Comparison of ENCODE assay signal across 21 cellular contexts in genomic region chr2:109166811-109167210, GRCh38. TPM values are rescaled to one million over a fixed set of nuclear protein-coding genes. Genes with fewer than 3 reads are reported as not detected.
DNase-seq lines count a peak whose midpoint lies in the region; ATAC-seq and TF ChIP-seq lines count a peak whose summit lies in the region.
"Had no signal": no experiment of that assay in that cellular context is flagged by ENCODE, and none has a peak within 500 bp of the region (broad histone marks: within the 10 kb centered on the region; RNA-seq: fewer than 3 reads in every experiment).

No MANE protein-coding gene starts in this region.

- no peaks in the 10 kb centered on the region for H3K27me3 Mint-ChIP-seq in MCF 10A (ENCODE audit: insufficient read depth, unreplicated experiment)

- H3K4me3 ChIP-seq in breast epithelium, result no peak overlapping the region
- H3K4me3 ChIP-seq: hepatocyte, Peyer's patch, upper lobe of left lung had no signal

- TF ChIP-seq CTCF in MCF 10A (IDR thresholded peaks at IDR 0.05; ENCODE audit: unreplicated experiment) (no peak), breast epithelium (IDR thresholded peaks at IDR 0.05) (no peak)

- DNase-seq in MCF 10A (ENCODE audit: unreplicated experiment) (peak; percentile 74), breast epithelium (ENCODE audit: low spot score in 2 of 2) (no peak), amniotic epithelial cell (ENCODE audit: low read depth) (peak; percentile 83), fibroblast of the conjunctiva (ENCODE audit: low read depth) (peak; percentile 68), T-helper 1 cell (no peak), ureter (ENCODE audit: low spot score) (no peak)
- DNase-seq in stimulated activated CD4-positive, alpha-beta T cell treated with anti-CD3 and anti-CD28 coated beads, Interleukin-4, amount 100 ng/mL, for 1 hour, result no peak
- DNase-seq: activated CD4-positive, alpha-beta T cell treated with anti-CD3 and anti-CD28 coated beads, Interleukin-2, amount 10 ng/mL, durations not matched to agents 7 days and 5 days; CD4-positive, CD25-positive, alpha-beta regulatory T cell; erythroblast; kidney; MV-4-11; NCI-H2081; NCI-H774; nephron progenitor cell; Peyer's patch; stimulated activated naive CD8-positive, alpha-beta T cell treated with anti-CD3 and anti-CD28 coated beads, Interleukin-15, Interleukin-2, amounts not matched to agents 100 U/mL and 50 U/mL, for 24 hours; upper lobe of left lung had no signal

- no peak for ATAC-seq in HG03460 (IDR thresholded peaks at IDR 0.05; ENCODE audit: unreplicated experiment)
- ATAC-seq: stimulated activated naive CD8-positive, alpha-beta T cell treated with anti-CD3 and anti-CD28 coated beads, Interleukin-15, Interleukin-2, amounts not matched to agents 100 U/mL and 50 U/mL, for 24 hours had no signal

- H3K9me3 ChIP-seq in breast epithelium, result no peaks in the 10 kb centered on the region
- H3K9me3 ChIP-seq: Peyer's patch, upper lobe of left lung had no signal

- H3K4me3 Mint-ChIP-seq in MCF 10A (ENCODE audit: unreplicated experiment), result no peak overlapping the region
- H3K4me3 Mint-ChIP-seq: activated CD4-positive, alpha-beta T cell treated with anti-CD3 and anti-CD28 coated beads, Interleukin-2, amount 10 ng/mL, durations not matched to agents 7 days and 5 days; CD4-positive, CD25-positive, alpha-beta regulatory T cell; dendritic cell treated with granulocyte-macrophage colony-stimulating factor and Interleukin-4, amounts not matched to agents 40 ng/mL and 50 ng/mL, for 4 days; nephron progenitor cell had no signal

- no peaks in the 10 kb centered on the region for H3K36me3 Mint-ChIP-seq in MCF 10A (ENCODE audit: insufficient read depth, unreplicated experiment)
- H3K36me3 Mint-ChIP-seq: CD4-positive, CD25-positive, alpha-beta regulatory T cell had no signal

- BruUV-seq in MCF 10A (replicated peaks; lab: Mats Ljungman, UMichigan), result no TSS peak

- TF ChIP-seq POLR2A in breast epithelium (IDR thresholded peaks at IDR 0.05), result no peak

- H3K27ac ChIP-seq in breast epithelium, result no peak overlapping the region
- H3K27ac ChIP-seq: hepatocyte, Peyer's patch had no signal

- intact Hi-C loops in MCF 10A (cut with micrococcal nuclease), result no loop called here
- intact Hi-C loops in breast epithelium (cut with DNase I; ENCODE audit: low total_unique reads), result no loop called here

- no peaks in the 10 kb centered on the region for H3K27me3 ChIP-seq in breast epithelium
- H3K27me3 ChIP-seq: hepatocyte, Peyer's patch, upper lobe of left lung had no signal

- H3K4me1 ChIP-seq in breast epithelium, result peaks cover 0 to 6% of the 10 kb centered on the region in 2 donors
- H3K4me1 ChIP-seq: Peyer's patch had no signal

- POLR2A ChIA-PET in MCF 10A (lab: Yijun Ruan, JAX), result interaction anchor here (0.7 to 2.1 kb wide), 3 partner anchors 18 to 250 kb away, joined by 3 to 7 read pairs (median 3); no protein-coding TSS in a partner anchor

- peak overlapping the region; percentile 54 for H3K27ac Mint-ChIP-seq in MCF 10A (ENCODE audit: low read depth, unreplicated experiment)
- H3K27ac Mint-ChIP-seq: activated CD4-positive, alpha-beta T cell treated with anti-CD3 and anti-CD28 coated beads, Interleukin-2, amount 10 ng/mL, durations not matched to agents 7 days and 5 days; dendritic cell treated with granulocyte-macrophage colony-stimulating factor and Interleukin-4, amounts not matched to agents 40 ng/mL and 50 ng/mL, for 4 days; nephron progenitor cell had no signal

- CTCF ChIA-PET in MCF 10A (lab: Yijun Ruan, JAX), result interaction anchor here (0.6 to 1.0 kb wide), 3 partner anchors 36 to 342 kb away, joined by 3 read pairs; no protein-coding TSS in a partner anchor

- H3K4me1 Mint-ChIP-seq in MCF 10A (ENCODE audit: insufficient read depth, unreplicated experiment), result peaks cover 53% of the 10 kb centered on the region

- no peaks in the 10 kb centered on the region for H3K9me3 Mint-ChIP-seq in MCF 10A (ENCODE audit: unreplicated experiment)
- H3K9me3 Mint-ChIP-seq: activated CD4-positive, alpha-beta T cell treated with anti-CD3 and anti-CD28 coated beads, Interleukin-2, amount 10 ng/mL, durations not matched to agents 7 days and 5 days; dendritic cell treated with granulocyte-macrophage colony-stimulating factor and Interleukin-4, amounts not matched to agents 40 ng/mL and 50 ng/mL, for 4 days had no signal

- H3K36me3 ChIP-seq in breast epithelium, result no peaks in the 10 kb centered on the region
- H3K36me3 ChIP-seq: Peyer's patch, upper lobe of left lung had no signal

RNA-seq across cellular contexts. Expression of gene SH3RF3, which starts 37.8 kb away (rescaled TPM):
- total RNA-seq in MCF 10A (2022) (21.0 and 21.7 TPM in 2 replicates), breast epithelium (1 to 10 TPM; 3.2 to 5.6 (median 4.6) TPM), ureter (8.0 TPM)

Comparison
In these comparisons a context has a peak if more than half of its experiments do, and no peak if none do; other contexts are left out.
1. DNase-seq: peak in MCF 10A (single experiment), amniotic epithelial cell (single experiment) and fibroblast of the conjunctiva (single experiment); none in breast epithelium (0 of 2), T-helper 1 cell (0 of 5), stimulated activated CD4-positive, alpha-beta T cell treated with anti-CD3 and anti-CD28 coated beads, Interleukin-4, amount 100 ng/mL, for 1 hour (single experiment) and ureter (single experiment).